Comparison of ENCODE assay signal across 10 cellular contexts in the genomic region with DNA sequence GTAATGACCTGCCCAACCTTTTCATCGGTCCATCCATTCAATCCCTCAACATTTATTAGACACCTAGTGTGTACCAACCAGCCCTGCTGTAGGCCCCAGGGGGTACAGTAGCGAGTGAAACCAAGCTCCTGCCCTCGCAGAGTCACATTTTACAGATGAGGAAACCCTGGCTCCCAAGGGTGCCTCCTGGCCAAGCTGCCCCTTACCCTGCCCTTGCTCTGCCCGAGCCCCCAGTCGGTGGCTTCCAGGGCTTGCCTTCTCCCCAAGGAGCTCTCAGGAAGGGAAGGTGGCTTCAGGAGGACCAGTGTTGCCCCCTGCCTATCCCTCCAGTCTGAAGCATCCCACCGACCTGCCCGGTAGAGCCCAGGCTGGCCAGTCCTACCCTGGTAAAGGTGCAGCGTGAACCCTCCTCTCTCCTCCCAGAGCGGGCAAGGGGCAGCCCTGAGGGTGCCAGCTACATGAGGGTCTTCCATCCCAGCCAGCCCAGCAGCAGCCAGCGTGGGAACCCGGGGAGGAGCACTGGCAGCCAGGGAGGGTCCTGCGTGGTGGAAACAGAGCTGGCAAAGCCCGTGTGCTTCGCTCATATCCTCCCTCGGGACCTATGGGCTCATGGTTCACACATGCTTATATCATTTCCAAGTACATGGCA. TPM values are rescaled to one million over a fixed set of nuclear protein-coding genes. Genes with fewer than 3 reads are reported as not detected.
DNase-seq lines count a peak whose midpoint lies in the region; ATAC-seq and TF ChIP-seq lines count a peak whose summit lies in the region.
"Had no signal": no experiment of that assay in that cellular context is flagged by ENCODE, and none has a peak within 500 bp of the region (broad histone marks: within the 10 kb centered on the region; RNA-seq: fewer than 3 reads in every experiment).

No MANE protein-coding gene starts in this region.

- H3K27ac ChIP-seq in SK-N-MC (no peak overlapping the region), psoas muscle (no peak overlapping the region)
- H3K27ac ChIP-seq: tibial nerve had no signal

- H3K4me1 ChIP-seq in psoas muscle: no peaks in the 10 kb centered on the region

- H3K36me3 ChIP-seq in SK-N-MC (ENCODE audit: insufficient read depth, low read length) (no peaks in the 10 kb centered on the region), psoas muscle (ENCODE audit: insufficient read depth in 1 of 2, low read depth in 1 of 2) (no peaks in the 10 kb centered on the region)
- H3K36me3 ChIP-seq: tibial nerve had no signal

- peak overlapping the region; percentile 47; the same call in 1 of the 2 replicates for H3K4me3 ChIP-seq in SK-N-MC
- no peak overlapping the region for H3K4me3 ChIP-seq in psoas muscle

- intact Hi-C loops in psoas muscle (cut with DNase I): no loop called here

- TF ChIP-seq CTCF in psoas muscle (IDR thresholded peaks at IDR 0.05): no peak

- H3K9me3 ChIP-seq in SK-N-MC (ENCODE audit: low read depth, low read length): no peaks in the 10 kb centered on the region
- H3K9me3 ChIP-seq in psoas muscle: no peaks in the 10 kb centered on the region
- H3K9me3 ChIP-seq: tibial nerve had no signal

- ATAC-seq in psoas muscle (no peak), GM21786 (IDR thresholded peaks at IDR 0.05; ENCODE audit: unreplicated experiment) (no peak)

- H3K27me3 ChIP-seq in psoas muscle (ENCODE audit: insufficient read depth in 3 of 3, low read length in 2 of 3): peaks cover 0 to 48% (median 16%) of the 10 kb centered on the region in 3 donors

- in situ Hi-C loops in KBM-7 (cut with MboI; ENCODE audit: low pct_unique_long_range_greater_than_20kb, low sequenced_read_pairs): no loop called here

- no peak overlapping the region for H3K9ac ChIP-seq in SK-N-MC (ENCODE audit: insufficient read length)

- WGBS in psoas muscle, 3 donors: 35 to 45% (median 36%) methylated on average over 14 to 15 of the region's 15 CpGs

- DNase-seq in NCI-H82 (lab: John Stamatoyannopoulos, UW) (peak; percentile 13), NCI-H82 treated with DMSO at 0.1 percent for 48 hours (lab: John Stamatoyannopoulos, UW; ENCODE audit: unreplicated experiment) (no peak), SK-N-MC (ENCODE audit: low read depth, low spot score) (no peak), fibroblast of peridontal ligament (ENCODE audit: extremely low read depth) (peak; percentile 18), psoas muscle (peak; percentile 4 to 41), NCI-H748 treated with DMSO at 0.1 percent for 48 hours (lab: John Stamatoyannopoulos, UW) (no peak), KBM-7 (no peak)
- DNase-seq: ACHN had no signal

RNA-seq across cellular contexts. Expression of a gene that starts 0.7 kb away (rescaled TPM):
- total RNA-seq in psoas muscle: 1 to 10 TPM in 2 of 4 donors, under 1 TPM in 2; 0.13 to 1.0 (median 0.91) TPM
- under 1 TPM in 2 of 3 donors, not detected in 1; 0.08 to 0.14 TPM for polyA plus RNA-seq in psoas muscle

Comparison
In these comparisons a context has a peak if more than half of its experiments do, and no peak if none do; other contexts are left out.
1. DNase-seq: peak in NCI-H82 (single experiment), fibroblast of peridontal ligament (single experiment) and psoas muscle (2 of 2); none in NCI-H82 treated with DMSO at 0.1 percent for 48 hours (single experiment), SK-N-MC (single experiment), NCI-H748 treated with DMSO at 0.1 percent for 48 hours (single experiment) and KBM-7 (single experiment).